Comparison of ENCODE assay signal across 8 cellular contexts in the genomic region with DNA sequence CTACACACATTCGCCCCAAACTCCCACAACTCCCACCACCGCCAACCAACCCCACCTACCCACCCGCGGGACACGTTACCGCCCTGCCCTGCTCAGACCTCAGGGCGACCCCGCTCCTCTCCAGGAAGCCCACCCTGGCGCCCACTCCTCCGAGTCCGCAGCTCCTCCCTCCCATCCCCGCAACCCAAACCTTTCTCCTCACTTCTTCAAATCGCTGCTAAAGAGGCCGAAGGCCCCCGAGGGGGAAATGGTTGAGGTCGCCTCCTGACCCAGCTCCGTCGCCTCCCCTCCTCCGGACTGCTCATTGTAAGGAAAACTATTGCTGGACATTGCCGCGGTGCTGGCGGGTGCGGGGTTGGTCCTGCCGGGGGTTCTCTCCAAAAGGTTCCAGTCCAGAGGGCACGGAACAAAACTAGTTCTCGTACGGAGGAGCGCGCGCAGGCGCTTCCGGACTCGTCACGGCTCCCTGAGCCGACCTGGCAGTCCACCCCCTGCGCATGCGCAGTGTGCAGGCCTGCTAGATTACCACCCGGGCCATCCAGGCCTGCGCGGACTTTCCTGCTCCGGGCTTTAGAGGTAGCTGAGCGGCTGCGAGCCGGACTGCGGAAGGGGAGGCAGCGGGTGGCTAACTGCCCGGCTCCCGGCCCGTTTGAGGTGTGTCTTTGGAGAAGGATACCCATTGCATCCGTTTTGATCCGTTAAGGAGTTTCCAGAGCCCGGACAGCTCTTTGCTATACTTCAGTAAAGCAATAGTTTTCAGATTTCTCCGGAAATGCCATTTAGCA. TPM values are rescaled to one million over a fixed set of nuclear protein-coding genes. Genes with fewer than 3 reads are reported as not detected.
A peak's percentile ranks its signal among the peaks of the same experiment; 100 is the strongest.
DNase-seq lines count a peak whose midpoint lies in the region; ATAC-seq lines count a peak whose summit lies in the region.

A gene with protein sequence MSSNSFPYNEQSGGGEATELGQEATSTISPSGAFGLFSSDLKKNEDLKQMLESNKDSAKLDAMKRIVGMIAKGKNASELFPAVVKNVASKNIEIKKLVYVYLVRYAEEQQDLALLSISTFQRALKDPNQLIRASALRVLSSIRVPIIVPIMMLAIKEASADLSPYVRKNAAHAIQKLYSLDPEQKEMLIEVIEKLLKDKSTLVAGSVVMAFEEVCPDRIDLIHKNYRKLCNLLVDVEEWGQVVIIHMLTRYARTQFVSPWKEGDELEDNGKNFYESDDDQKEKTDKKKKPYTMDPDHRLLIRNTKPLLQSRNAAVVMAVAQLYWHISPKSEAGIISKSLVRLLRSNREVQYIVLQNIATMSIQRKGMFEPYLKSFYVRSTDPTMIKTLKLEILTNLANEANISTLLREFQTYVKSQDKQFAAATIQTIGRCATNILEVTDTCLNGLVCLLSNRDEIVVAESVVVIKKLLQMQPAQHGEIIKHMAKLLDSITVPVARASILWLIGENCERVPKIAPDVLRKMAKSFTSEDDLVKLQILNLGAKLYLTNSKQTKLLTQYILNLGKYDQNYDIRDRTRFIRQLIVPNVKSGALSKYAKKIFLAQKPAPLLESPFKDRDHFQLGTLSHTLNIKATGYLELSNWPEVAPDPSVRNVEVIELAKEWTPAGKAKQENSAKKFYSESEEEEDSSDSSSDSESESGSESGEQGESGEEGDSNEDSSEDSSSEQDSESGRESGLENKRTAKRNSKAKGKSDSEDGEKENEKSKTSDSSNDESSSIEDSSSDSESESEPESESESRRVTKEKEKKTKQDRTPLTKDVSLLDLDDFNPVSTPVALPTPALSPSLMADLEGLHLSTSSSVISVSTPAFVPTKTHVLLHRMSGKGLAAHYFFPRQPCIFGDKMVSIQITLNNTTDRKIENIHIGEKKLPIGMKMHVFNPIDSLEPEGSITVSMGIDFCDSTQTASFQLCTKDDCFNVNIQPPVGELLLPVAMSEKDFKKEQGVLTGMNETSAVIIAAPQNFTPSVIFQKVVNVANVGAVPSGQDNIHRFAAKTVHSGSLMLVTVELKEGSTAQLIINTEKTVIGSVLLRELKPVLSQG (minus strand): TSS at position 449 of the 785 bp plus-strand sequence. CDS start 119 bp downstream, at position 330.

- ATAC-seq in GM19023 (IDR thresholded peaks at IDR 0.05; ENCODE audit: unreplicated experiment) (peak; percentile 85), HG03280 (IDR thresholded peaks at IDR 0.05; ENCODE audit: unreplicated experiment) (peak; percentile 90)

- DNase-seq in AG08396 (ENCODE audit: low spot score) (peak; percentile 98), NCI-H345 treated with DMSO at 0.1 percent for 48 hours (lab: John Stamatoyannopoulos, UW; ENCODE audit: unreplicated experiment) (peak; percentile 92), immature natural killer cell (peak; percentile 98 to 99 (median 98)), smooth muscle cell of the brain vasculature (ENCODE audit: low read depth, low spot score) (peak; percentile 98)
- peak; percentile 92 to 97 (median 94) for DNase-seq in activated CD4-positive, CD25-positive, alpha-beta regulatory T cell (lab: John Stamatoyannopoulos, UW)
- peak; percentile 97 for DNase-seq in central memory CD4-positive, alpha-beta T cell

- H3K4me3 Mint-ChIP-seq in immature natural killer cell = peak within 1 kb of the TSS; percentile 95 to 99 (median 99)

- peaks cover 0 to 8% (median 0%) of the 10 kb centered on the region in 3 donors for H3K36me3 Mint-ChIP-seq in immature natural killer cell

- H3K9me3 Mint-ChIP-seq in immature natural killer cell = no peaks in the 10 kb centered on the region

- peaks cover 8 to 17% (median 9%) of the 10 kb centered on the region in 3 donors for H3K27me3 Mint-ChIP-seq in immature natural killer cell (ENCODE audit: low read depth in 3 of 3)

- H3K27ac Mint-ChIP-seq in immature natural killer cell = peak within 1 kb of the TSS; percentile 95 to 99 (median 98)

- peaks cover 46 to 62% of the 10 kb centered on the region in 2 donors for H3K4me1 Mint-ChIP-seq in immature natural killer cell

RNA-seq across cellular contexts. Expression of the gene that starts here (rescaled TPM):
- polyA plus RNA-seq in immature natural killer cell = 10 to 100 TPM; 11.6 to 31.7 (median 19.2) TPM

Comparison
In these comparisons a context has a peak if more than half of its experiments do, and no peak if none do; other contexts are left out.
1. Peak in every context shown above with its lines: DNase-seq and ATAC-seq.